In genomic region chr6:31738048-31738979, GRCh38 we compare ENCODE assay signal across 1 cellular context.
A peak's percentile ranks its signal among the peaks of the same experiment; 100 is the strongest.
TF ChIP-seq lines count a peak whose summit lies in the region.

No MANE protein-coding gene starts in this region.

TF ChIP-seq in GM12878, 131 proteins besides CTCF, POLR2A, EP300 and RAD21 (continued from another document and continues in another):
- TF ChIP-seq PRDM15 (CRISPR knock-in tag; IDR thresholded peaks at IDR 0.05) (no peak), E2F8 (IDR thresholded peaks at IDR 0.05; ENCODE audit: low read depth, partially characterized antibody) (no peak), STAT3 (IDR thresholded peaks at IDR 0.05; ENCODE audit: low read depth, low read length) (no peak), GABPA (IDR thresholded peaks at IDR 0.05; ENCODE audit: low read depth) (no peak), PAX5 (IDR thresholded peaks at IDR 0.05; ENCODE audit: borderline replicate concordance, low read depth, low read length) (0 out of 2 replicates have a peak, but pooled peaks have one; percentile 32), EZH2 (IDR thresholded peaks at IDR 0.05; ENCODE audit: borderline replicate concordance, control insufficient read depth, low read depth, low read length) (no peak), SMAD5 (IDR thresholded peaks at IDR 0.05; ENCODE audit: low read depth) (no peak), NRF1 (conservative IDR thresholded peaks at IDR 0.05; ENCODE audit: low read depth, low read length) (no peak), ZNF592 (IDR thresholded peaks at IDR 0.05) (no peak), CBX3 (IDR thresholded peaks at IDR 0.05; ENCODE audit: borderline replicate concordance, low read depth) (no peak), BRCA1 (IDR thresholded peaks at IDR 0.05; ENCODE audit: low read depth, low read length) (no peak), ZNF622 (IDR thresholded peaks at IDR 0.05) (no peak), IKZF1 (conservative IDR thresholded peaks at IDR 0.05) (peak; percentile 98), TBL1XR1 (IDR thresholded peaks at IDR 0.05; ENCODE audit: low read depth, low read length) (no peak; the same call in 1 of the 2 replicates), GATAD2B (conservative IDR thresholded peaks at IDR 0.05; ENCODE audit: low read depth) (no peak), BHLHE40 (IDR thresholded peaks at IDR 0.05; ENCODE audit: borderline replicate concordance in 1 of 2, low read depth in 2 of 2, low read length in 1 of 2) (peak; percentile 20 to 54; a peak in 1 of 4 replicates), ZNF274 (IDR thresholded peaks at IDR 0.05; ENCODE audit: insufficient read depth, insufficient read length) (no peak), SP1 (IDR thresholded peaks at IDR 0.05; ENCODE audit: low read depth, low read length) (peak; percentile 39), ZNF207 (IDR thresholded peaks at IDR 0.05; ENCODE audit: borderline replicate concordance) (no peak), MXI1 (IDR thresholded peaks at IDR 0.05; ENCODE audit: low read depth, low read length) (no peak; the same call in 1 of the 2 replicates), ZBTB33 (IDR thresholded peaks at IDR 0.05) (no peak), YY1 (IDR thresholded peaks at IDR 0.05; ENCODE audit: low read depth, low read length) (no peak), POLR2AphosphoS2 (IDR thresholded peaks at IDR 0.05; ENCODE audit: low read depth, low read length) (0 out of 2 replicates have a peak, but pooled peaks have one; percentile 58), NBN (IDR thresholded peaks at IDR 0.05) (no peak), PAX8 (IDR thresholded peaks at IDR 0.05) (no peak), SIN3A (IDR thresholded peaks at IDR 0.05; ENCODE audit: low read depth, low read length) (peak; percentile 72; the same call in 1 of the 2 replicates), SIX5 (IDR thresholded peaks at IDR 0.05; ENCODE audit: low read depth, low read length, severe bottlenecking) (no peak), LARP7 (IDR thresholded peaks at IDR 0.05) (peak; percentile 35; the same call in 1 of the 2 replicates), KDM1A (IDR thresholded peaks at IDR 0.05; ENCODE audit: borderline replicate concordance) (no peak), CHD4 (IDR thresholded peaks at IDR 0.05) (no peak), IKZF2 (IDR thresholded peaks at IDR 0.05) (peak; percentile 97 to 98), CEBPB (IDR thresholded peaks at IDR 0.05; ENCODE audit: borderline replicate concordance in 1 of 2, low read depth in 2 of 2, low read length in 2 of 2) (no peak), ZBTB4 (CRISPR knock-in tag; IDR thresholded peaks at IDR 0.05) (no peak), PML (IDR thresholded peaks at IDR 0.05; ENCODE audit: low read length) (no peak), ZBED1 (IDR thresholded peaks at IDR 0.05; ENCODE audit: borderline replicate concordance) (peak; percentile 79; the same call in 1 of the 2 replicates), RCOR1 (conservative IDR thresholded peaks at IDR 0.05; ENCODE audit: low read depth, low read length) (no peak), ZNF384 (IDR thresholded peaks at IDR 0.05; ENCODE audit: borderline replicate concordance, low read depth, low read length) (no peak), E2F4 (IDR thresholded peaks at IDR 0.05; ENCODE audit: low read depth, low read length) (no peak), STAT1 (conservative IDR thresholded peaks at IDR 0.05) (no peak), PKNOX1 (IDR thresholded peaks at IDR 0.05) (peak; percentile 48; the same call in 1 of the 2 replicates), BACH1 (IDR thresholded peaks at IDR 0.05; ENCODE audit: borderline replicate concordance) (no peak; the same call in 1 of the 2 replicates), CHD1 (IDR thresholded peaks at IDR 0.05; ENCODE audit: low read depth, low read length) (no peak), TAF1 (IDR thresholded peaks at IDR 0.05; ENCODE audit: borderline replicate concordance, low read depth, low read length) (no peak), HSF1 (IDR thresholded peaks at IDR 0.05; ENCODE audit: low read depth, low read length) (no peak), ZNF217 (IDR thresholded peaks at IDR 0.05) (no peak), EGR1 (IDR thresholded peaks at IDR 0.05; ENCODE audit: borderline replicate concordance in 1 of 2, low read depth in 2 of 2, low read length in 2 of 2) (0 out of 3 replicates have a peak, but pooled peaks of 1 of the 2 experiments have one; percentile 51)
